ENCODE assay signal across 10 cellular contexts in the genomic region with DNA sequence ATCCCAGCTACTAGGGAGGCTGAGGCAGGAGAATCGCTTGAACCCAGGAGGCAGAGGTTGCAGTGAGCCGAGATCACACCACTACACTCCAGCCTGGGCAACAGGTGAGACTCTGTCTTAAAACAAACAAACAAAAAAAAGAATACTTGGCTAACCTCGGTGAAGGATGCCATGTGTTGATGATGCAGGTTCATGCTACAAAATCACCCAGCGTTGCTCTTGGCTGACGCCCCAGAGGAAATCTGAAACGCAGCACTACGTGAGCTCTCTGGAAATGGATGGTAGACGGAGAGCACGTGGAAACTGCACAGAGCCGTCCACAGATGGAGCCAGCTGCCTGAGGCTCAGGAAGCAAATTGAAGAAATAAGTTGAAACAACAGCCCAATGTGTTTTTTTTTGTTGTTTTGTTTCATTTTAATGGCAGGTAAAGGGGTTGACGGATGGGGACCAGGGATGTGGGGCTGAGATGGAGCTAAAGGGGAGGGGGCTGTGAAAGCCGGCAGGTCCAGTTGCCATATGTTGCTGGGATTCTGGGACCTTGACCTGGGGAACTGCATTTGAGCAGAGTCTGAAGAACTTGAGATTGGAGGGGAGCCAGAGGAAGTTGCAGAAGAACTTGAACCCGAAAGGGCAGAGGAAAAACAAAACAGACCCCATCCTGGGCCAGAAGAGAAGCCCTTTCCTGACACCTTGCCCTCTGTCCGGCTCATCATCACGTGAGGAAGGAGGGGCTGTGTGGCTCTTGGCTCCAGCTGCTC. TPM values are rescaled to one million over a fixed set of nuclear protein-coding genes. Genes with fewer than 3 reads are reported as not detected.
A peak's percentile ranks its signal among the peaks of the same experiment; 100 is the strongest.
DNase-seq lines count a peak whose midpoint lies in the region; ATAC-seq and TF ChIP-seq lines count a peak whose summit lies in the region.
"Had no signal": no experiment of that assay in that cellular context is flagged by ENCODE, and none has a peak within 500 bp of the region (broad histone marks: within the 10 kb centered on the region; RNA-seq: fewer than 3 reads in every experiment).

No MANE protein-coding gene starts in this region.

- no peak overlapping the region for H3K4me2 ChIP-seq in smooth muscle cell

- intact Hi-C loops in colonic mucosa (cut with DNase I) = no loop called here

- peak; percentile 77 to 80 for ATAC-seq in naive B cell (ENCODE audit: low read depth in 2 of 2)

- H3K36me3 Mint-ChIP-seq in naive B cell = no peaks in the 10 kb centered on the region
- H3K36me3 Mint-ChIP-seq: CD4-positive, CD25-positive, alpha-beta regulatory T cell had no signal

- CTCF ChIA-PET in HEK293 (lab: Yijun Ruan, JAX) = interaction anchor here (0.6 to 2.9 kb wide), 8 partner anchors 9 to 706 kb away, joined by 3 to 9 read pairs (median 4); no protein-coding TSS in a partner anchor

- H3K36me3 ChIP-seq in HEK293 (ENCODE audit: control insufficient read depth in 2 of 2, insufficient read depth in 1 of 2, low read length in 2 of 2) = no peaks in the 10 kb centered on the region
- H3K36me3 ChIP-seq in colonic mucosa = no peaks in the 10 kb centered on the region
- no peaks in the 10 kb centered on the region for H3K36me3 ChIP-seq in smooth muscle cell (ENCODE audit: low read depth)

- H3K9me3 Mint-ChIP-seq in naive B cell = no peaks in the 10 kb centered on the region
- H3K9me3 Mint-ChIP-seq: activated T-cell treated with anti-CD3 and anti-CD28 coated beads, Interleukin-2, amount 50 U/mL, for 4 hours; CD4-positive, CD25-positive, alpha-beta regulatory T cell had no signal

- H3K4me3 Mint-ChIP-seq in naive B cell = peak overlapping the region; percentile 32 to 89 (median 74)
- H3K4me3 Mint-ChIP-seq: activated T-cell treated with anti-CD3 and anti-CD28 coated beads, Interleukin-2, amount 50 U/mL, for 4 hours; CD4-positive, CD25-positive, alpha-beta regulatory T cell had no signal

- H3K4me3 ChIP-seq in HEK293 (ENCODE audit: low read depth, low read length) (no peak overlapping the region), colonic mucosa (no peak overlapping the region), smooth muscle cell (no peak overlapping the region)

- H3K9ac ChIP-seq in colonic mucosa (ENCODE audit: low read depth in 2 of 2, low read length in 2 of 2) (peak overlapping the region in 1 of 2 donors; percentile 57), smooth muscle cell (ENCODE audit: low read depth) (no peak overlapping the region)

- H3K9me3 ChIP-seq in HEK293 (ENCODE audit: control insufficient read depth, insufficient read depth, low read depth, low read length) = no peaks in the 10 kb centered on the region
- H3K9me3 ChIP-seq in colonic mucosa = no peaks in the 10 kb centered on the region
- H3K9me3 ChIP-seq in smooth muscle cell (replicated peaks; ENCODE audit: low read depth) = no peaks in the 10 kb centered on the region

- no peak overlapping the region for H2AFZ ChIP-seq in smooth muscle cell (ENCODE audit: low read depth)

- H3K4me1 ChIP-seq in HEK293 (ENCODE audit: control insufficient read depth, insufficient read depth, low read length) = no peaks in the 10 kb centered on the region
- peaks cover 5% of the 10 kb centered on the region for H3K4me1 ChIP-seq in colonic mucosa
- H3K4me1 ChIP-seq in smooth muscle cell (ENCODE audit: low read depth) = no peaks in the 10 kb centered on the region

- H3K79me2 ChIP-seq in smooth muscle cell (ENCODE audit: low read depth) = no peaks in the 10 kb centered on the region

- TF ChIP-seq CTCF in HEK293 (tag by site-specific recombination; IDR thresholded peaks at IDR 0.05) = 0 out of 2 replicates have a peak, but pooled peaks have one; percentile 17
- peak; percentile 31 for TF ChIP-seq CTCF in colonic mucosa (IDR thresholded peaks at IDR 0.05)
- no peak for TF ChIP-seq CTCF in smooth muscle cell (IDR thresholded peaks at IDR 0.05; ENCODE audit: borderline replicate concordance, insufficient read depth, poor library complexity, severe bottlenecking)

- WGBS in smooth muscle cell (ENCODE audit: low lambda C conversion rate) = 78% methylated on average over 15 of the region's 15 CpGs

- no peaks in the 10 kb centered on the region for H3F3A ChIP-seq in smooth muscle cell (ENCODE audit: low read depth)

- peak overlapping the region; percentile 89 to 96 (median 94) for H3K27ac Mint-ChIP-seq in naive B cell

- POLR2A ChIA-PET in HEK293 (lab: Yijun Ruan, JAX) = interaction anchor here (0.6 to 0.7 kb wide), 2 partner anchors 8 to 262 kb away, joined by 3 to 4 read pairs; no protein-coding TSS in a partner anchor

- peaks cover 39 to 55% (median 46%) of the 10 kb centered on the region in 3 donors for H3K4me1 Mint-ChIP-seq in naive B cell

- in situ Hi-C loops in G401 (cut with HindIII; ENCODE audit: low sequenced_read_pairs) = no loop called here

- H3K27me3 ChIP-seq in colonic mucosa (no peaks in the 10 kb centered on the region), smooth muscle cell (ENCODE audit: low read depth) (no peaks in the 10 kb centered on the region)

- DNase-seq in NCI-H1436 (lab: John Stamatoyannopoulos, UW) (peak; percentile 57), NCI-H1436 treated with DMSO at 0.1 percent for 48 hours (lab: John Stamatoyannopoulos, UW) (no peak), NOMO-1 (lab: John Stamatoyannopoulos, UW; ENCODE audit: unreplicated experiment in 2 of 2) (peak; percentile 29 to 41), colonic mucosa (peak; percentile 53), naive B cell (peak; percentile 42), smooth muscle cell (lab: John Stamatoyannopoulos, UW; ENCODE audit: unreplicated experiment) (no peak), G401 (ENCODE audit: low spot score) (no peak)
- DNase-seq: activated T-cell treated with anti-CD3 and anti-CD28 coated beads, Interleukin-2, amount 50 U/mL, for 4 hours had no signal

- no peaks in the 10 kb centered on the region for H4K20me1 ChIP-seq in smooth muscle cell (ENCODE audit: low read depth)

- no peaks in the 10 kb centered on the region for H3K27me3 Mint-ChIP-seq in naive B cell

- H3K27ac ChIP-seq in HEK293 (ENCODE audit: extremely low read depth, low read depth, low read length) (no peak overlapping the region), colonic mucosa (no peak overlapping the region), smooth muscle cell (ENCODE audit: low read depth) (no peak overlapping the region)

TF ChIP-seq in HEK293, 187 proteins besides CTCF, POLR2A, EP300 and RAD21 (continues in another document):
- TF ChIP-seq ZNF335 (tag by site-specific recombination; conservative IDR thresholded peaks at IDR 0.05) (peak; percentile 79), SCRT1 (tag by site-specific recombination; IDR thresholded peaks at IDR 0.05; ENCODE audit: borderline replicate concordance) (peak; percentile 85), SCRT2 (tag by site-specific recombination; IDR thresholded peaks at IDR 0.05) (peak; percentile 94), ZNF658 (tag by site-specific recombination; IDR thresholded peaks at IDR 0.05) (no peak)
- TF ChIP-seq, protein P1, sequence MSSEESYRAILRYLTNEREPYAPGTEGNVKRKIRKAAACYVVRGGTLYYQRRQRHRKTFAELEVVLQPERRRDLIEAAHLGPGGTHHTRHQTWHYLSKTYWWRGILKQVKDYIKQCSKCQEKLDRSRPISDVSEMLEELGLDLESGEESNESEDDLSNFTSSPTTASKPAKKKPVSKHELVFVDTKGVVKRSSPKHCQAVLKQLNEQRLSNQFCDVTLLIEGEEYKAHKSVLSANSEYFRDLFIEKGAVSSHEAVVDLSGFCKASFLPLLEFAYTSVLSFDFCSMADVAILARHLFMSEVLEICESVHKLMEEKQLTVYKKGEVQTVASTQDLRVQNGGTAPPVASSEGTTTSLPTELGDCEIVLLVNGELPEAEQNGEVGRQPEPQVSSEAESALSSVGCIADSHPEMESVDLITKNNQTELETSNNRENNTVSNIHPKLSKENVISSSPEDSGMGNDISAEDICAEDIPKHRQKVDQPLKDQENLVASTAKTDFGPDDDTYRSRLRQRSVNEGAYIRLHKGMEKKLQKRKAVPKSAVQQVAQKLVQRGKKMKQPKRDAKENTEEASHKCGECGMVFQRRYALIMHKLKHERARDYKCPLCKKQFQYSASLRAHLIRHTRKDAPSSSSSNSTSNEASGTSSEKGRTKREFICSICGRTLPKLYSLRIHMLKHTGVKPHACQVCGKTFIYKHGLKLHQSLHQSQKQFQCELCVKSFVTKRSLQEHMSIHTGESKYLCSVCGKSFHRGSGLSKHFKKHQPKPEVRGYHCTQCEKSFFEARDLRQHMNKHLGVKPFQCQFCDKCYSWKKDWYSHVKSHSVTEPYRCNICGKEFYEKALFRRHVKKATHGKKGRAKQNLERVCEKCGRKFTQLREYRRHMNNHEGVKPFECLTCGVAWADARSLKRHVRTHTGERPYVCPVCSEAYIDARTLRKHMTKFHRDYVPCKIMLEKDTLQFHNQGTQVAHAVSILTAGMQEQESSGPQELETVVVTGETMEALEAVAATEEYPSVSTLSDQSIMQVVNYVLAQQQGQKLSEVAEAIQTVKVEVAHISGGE (tag by site-specific recombination; conservative IDR thresholded peaks at IDR 0.05; ENCODE audit: low read depth) = no peak
- TF ChIP-seq, protein P2, sequence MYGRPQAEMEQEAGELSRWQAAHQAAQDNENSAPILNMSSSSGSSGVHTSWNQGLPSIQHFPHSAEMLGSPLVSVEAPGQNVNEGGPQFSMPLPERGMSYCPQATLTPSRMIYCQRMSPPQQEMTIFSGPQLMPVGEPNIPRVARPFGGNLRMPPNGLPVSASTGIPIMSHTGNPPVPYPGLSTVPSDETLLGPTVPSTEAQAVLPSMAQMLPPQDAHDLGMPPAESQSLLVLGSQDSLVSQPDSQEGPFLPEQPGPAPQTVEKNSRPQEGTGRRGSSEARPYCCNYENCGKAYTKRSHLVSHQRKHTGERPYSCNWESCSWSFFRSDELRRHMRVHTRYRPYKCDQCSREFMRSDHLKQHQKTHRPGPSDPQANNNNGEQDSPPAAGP (tag by site-specific recombination; IDR thresholded peaks at IDR 0.05) = no peak
- TF ChIP-seq, protein P3, sequence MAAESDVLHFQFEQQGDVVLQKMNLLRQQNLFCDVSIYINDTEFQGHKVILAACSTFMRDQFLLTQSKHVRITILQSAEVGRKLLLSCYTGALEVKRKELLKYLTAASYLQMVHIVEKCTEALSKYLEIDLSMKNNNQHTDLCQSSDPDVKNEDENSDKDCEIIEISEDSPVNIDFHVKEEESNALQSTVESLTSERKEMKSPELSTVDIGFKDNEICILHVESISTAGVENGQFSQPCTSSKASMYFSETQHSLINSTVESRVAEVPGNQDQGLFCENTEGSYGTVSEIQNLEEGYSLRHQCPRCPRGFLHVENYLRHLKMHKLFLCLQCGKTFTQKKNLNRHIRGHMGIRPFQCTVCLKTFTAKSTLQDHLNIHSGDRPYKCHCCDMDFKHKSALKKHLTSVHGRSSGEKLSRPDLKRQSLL (tag by site-specific recombination; IDR thresholded peaks at IDR 0.05) = no peak

RNA-seq across cellular contexts. Expression of a gene that starts 12.8 kb away (rescaled TPM):
- total RNA-seq in colonic mucosa (10 to 100 TPM; 27.1 to 44.6 TPM), smooth muscle cell (28.1 and 33.7 TPM in 2 replicates)
- polyA plus RNA-seq in naive B cell (ENCODE audit: low read depth in 6 of 6) (10 to 100 TPM; 19.4 to 39.0 (median 25.7) TPM), smooth muscle cell (86.2 and 89.0 TPM in 2 replicates)
- total RNA-seq in G401 (2014; rRNA removed; shearing (Covaris generic)) = 70.1 and 73.5 TPM in 2 replicates

RNA-seq across cellular contexts. Expression of a gene that starts 15.1 kb away (rescaled TPM):
- total RNA-seq in colonic mucosa = not detected
- not detected for polyA plus RNA-seq in naive B cell (ENCODE audit: low read depth in 6 of 6)
- not detected in 2 replicates for total RNA-seq in smooth muscle cell
- not detected in 2 replicates for polyA plus RNA-seq in smooth muscle cell
- total RNA-seq in G401 (2014; rRNA removed; shearing (Covaris generic)) = not detected in 2 replicates
- total RNA-seq: activated T-cell treated with anti-CD3 and anti-CD28 coated beads, Interleukin-2, amount 50 U/mL, for 4 hours; CD4-positive, CD25-positive, alpha-beta regulatory T cell had no signal
- polyA plus RNA-seq: CD4-positive, CD25-positive, alpha-beta regulatory T cell had no signal

Comparison
In these comparisons a context has a peak if more than half of its experiments do, and no peak if none do; other contexts are left out.
1. DNase-seq: peak in NCI-H1436 (single experiment), NOMO-1 (2 of 2), colonic mucosa (single experiment) and naive B cell (single experiment); none in NCI-H1436 treated with DMSO at 0.1 percent for 48 hours (single experiment), smooth muscle cell (single experiment) and G401 (single experiment).